In the genomic region with DNA sequence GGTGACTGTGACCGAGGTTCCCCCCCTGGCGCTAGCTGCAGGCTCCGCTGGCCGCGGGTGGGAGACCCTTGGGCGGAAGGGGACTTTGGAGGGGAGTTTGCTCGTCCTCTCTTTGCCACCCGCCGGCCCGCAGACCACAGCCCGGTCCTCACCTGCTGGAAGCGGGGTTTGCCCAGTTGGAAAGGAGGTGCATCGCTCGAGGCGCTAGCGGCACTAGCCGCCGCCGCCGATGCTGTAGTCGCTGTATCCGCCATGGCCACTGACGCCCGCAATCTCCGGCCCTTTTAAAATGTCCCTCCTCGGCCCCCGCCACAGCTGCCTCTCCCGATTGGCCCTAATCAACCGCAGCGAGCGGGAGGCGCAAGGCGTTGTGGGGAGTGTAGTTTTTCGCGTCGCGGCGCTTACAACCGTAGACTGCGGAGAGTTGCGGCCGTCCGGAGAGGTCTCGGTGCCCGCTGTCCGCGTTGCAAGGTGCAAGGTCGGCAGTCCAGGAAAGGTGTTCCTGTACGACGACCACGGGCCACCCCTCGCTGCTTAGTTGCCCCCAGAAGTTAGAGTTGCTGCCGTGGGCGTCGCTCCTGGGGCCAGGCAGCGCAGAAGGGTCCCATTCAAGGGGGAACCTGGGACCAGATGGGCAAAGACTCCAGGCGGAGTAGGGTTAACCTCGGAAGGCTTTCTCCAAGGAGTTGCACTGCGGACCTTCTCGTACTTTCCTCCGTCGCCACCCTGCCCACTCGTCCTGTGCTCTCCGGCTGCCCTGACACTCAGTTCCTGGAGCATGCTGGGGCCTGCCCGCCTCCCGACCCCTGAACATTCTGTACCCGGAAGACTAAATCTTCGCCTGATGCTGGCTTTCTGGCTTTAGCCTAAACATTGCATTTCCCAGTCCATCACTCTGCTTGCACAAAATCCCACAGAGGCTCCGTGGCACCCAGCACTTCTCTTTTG, we compare ENCODE assay signal across 1 cellular context.
TF ChIP-seq lines count a peak whose summit lies in the region.

SFXN5 (minus strand) TSS at position 261 of the 948 bp plus-strand sequence; CDS start at position 254, 7 bp downstream.

TF ChIP-seq in K562, 482 proteins besides CTCF, POLR2A, EP300 and RAD21 (continued from another document and continues in another):
- TF ChIP-seq, protein P1, sequence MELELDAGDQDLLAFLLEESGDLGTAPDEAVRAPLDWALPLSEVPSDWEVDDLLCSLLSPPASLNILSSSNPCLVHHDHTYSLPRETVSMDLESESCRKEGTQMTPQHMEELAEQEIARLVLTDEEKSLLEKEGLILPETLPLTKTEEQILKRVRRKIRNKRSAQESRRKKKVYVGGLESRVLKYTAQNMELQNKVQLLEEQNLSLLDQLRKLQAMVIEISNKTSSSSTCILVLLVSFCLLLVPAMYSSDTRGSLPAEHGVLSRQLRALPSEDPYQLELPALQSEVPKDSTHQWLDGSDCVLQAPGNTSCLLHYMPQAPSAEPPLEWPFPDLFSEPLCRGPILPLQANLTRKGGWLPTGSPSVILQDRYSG (tag; conservative IDR thresholded peaks at IDR 0.05; ENCODE audit: low read depth), result no peak
- TF ChIP-seq, protein P2, sequence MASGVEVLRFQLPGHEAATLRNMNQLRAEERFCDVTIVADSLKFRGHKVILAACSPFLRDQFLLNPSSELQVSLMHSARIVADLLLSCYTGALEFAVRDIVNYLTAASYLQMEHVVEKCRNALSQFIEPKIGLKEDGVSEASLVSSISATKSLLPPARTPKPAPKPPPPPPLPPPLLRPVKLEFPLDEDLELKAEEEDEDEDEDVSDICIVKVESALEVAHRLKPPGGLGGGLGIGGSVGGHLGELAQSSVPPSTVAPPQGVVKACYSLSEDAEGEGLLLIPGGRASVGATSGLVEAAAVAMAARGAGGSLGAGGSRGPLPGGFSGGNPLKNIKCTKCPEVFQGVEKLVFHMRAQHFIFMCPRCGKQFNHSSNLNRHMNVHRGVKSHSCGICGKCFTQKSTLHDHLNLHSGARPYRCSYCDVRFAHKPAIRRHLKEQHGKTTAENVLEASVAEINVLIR (CRISPR knock-in tag; IDR thresholded peaks at IDR 0.05), result 0 out of 2 replicates have a peak, but pooled peaks have one; percentile 3
- no peak for TF ChIP-seq PHF21A (IDR thresholded peaks at IDR 0.05; ENCODE audit: borderline replicate concordance, low read depth)
- TF ChIP-seq PRDM10 (IDR thresholded peaks at IDR 0.05; ENCODE audit: partially characterized antibody), result peak; percentile 69
- no peak for TF ChIP-seq ATF2 (CRISPR knock-in tag; IDR thresholded peaks at IDR 0.05)
- TF ChIP-seq SPI1 (IDR thresholded peaks at IDR 0.05; ENCODE audit: borderline replicate concordance, low read depth, low read length), result 0 out of 2 replicates have a peak, but pooled peaks have one; percentile 16
- TF ChIP-seq POLR2AphosphoS5 (IDR thresholded peaks at IDR 0.05; ENCODE audit: control insufficient read depth, insufficient read depth, low read depth, low read length), result peak; percentile 66; the same call in 1 of the 2 replicates
- no peak for TF ChIP-seq KDM1A (IDR thresholded peaks at IDR 0.05)
- TF ChIP-seq ELF1 (tag; IDR thresholded peaks at IDR 0.05), result peak; percentile 52; the same call in 1 of the 2 replicates
- peak; percentile 89 for TF ChIP-seq PHF8 (IDR thresholded peaks at IDR 0.05; ENCODE audit: borderline replicate concordance, low read length)
- TF ChIP-seq, protein P3, sequence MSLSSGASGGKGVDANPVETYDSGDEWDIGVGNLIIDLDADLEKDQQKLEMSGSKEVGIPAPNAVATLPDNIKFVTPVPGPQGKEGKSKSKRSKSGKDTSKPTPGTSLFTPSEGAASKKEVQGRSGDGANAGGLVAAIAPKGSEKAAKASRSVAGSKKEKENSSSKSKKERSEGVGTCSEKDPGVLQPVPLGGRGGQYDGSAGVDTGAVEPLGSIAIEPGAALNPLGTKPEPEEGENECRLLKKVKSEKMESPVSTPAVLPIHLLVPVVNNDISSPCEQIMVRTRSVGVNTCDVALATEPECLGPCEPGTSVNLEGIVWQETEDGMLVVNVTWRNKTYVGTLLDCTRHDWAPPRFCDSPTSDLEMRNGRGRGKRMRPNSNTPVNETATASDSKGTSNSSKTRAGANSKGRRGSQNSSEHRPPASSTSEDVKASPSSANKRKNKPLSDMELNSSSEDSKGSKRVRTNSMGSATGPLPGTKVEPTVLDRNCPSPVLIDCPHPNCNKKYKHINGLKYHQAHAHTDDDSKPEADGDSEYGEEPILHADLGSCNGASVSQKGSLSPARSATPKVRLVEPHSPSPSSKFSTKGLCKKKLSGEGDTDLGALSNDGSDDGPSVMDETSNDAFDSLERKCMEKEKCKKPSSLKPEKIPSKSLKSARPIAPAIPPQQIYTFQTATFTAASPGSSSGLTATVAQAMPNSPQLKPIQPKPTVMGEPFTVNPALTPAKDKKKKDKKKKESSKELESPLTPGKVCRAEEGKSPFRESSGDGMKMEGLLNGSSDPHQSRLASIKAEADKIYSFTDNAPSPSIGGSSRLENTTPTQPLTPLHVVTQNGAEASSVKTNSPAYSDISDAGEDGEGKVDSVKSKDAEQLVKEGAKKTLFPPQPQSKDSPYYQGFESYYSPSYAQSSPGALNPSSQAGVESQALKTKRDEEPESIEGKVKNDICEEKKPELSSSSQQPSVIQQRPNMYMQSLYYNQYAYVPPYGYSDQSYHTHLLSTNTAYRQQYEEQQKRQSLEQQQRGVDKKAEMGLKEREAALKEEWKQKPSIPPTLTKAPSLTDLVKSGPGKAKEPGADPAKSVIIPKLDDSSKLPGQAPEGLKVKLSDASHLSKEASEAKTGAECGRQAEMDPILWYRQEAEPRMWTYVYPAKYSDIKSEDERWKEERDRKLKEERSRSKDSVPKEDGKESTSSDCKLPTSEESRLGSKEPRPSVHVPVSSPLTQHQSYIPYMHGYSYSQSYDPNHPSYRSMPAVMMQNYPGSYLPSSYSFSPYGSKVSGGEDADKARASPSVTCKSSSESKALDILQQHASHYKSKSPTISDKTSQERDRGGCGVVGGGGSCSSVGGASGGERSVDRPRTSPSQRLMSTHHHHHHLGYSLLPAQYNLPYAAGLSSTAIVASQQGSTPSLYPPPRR (CRISPR knock-in tag; IDR thresholded peaks at IDR 0.05; ENCODE audit: borderline replicate concordance), result no peak
- TF ChIP-seq SP2 (IDR thresholded peaks at IDR 0.05; ENCODE audit: extremely low read depth, low read depth, low read length, poor library complexity, severe bottlenecking), result no peak
- no peak for TF ChIP-seq RBM22 (IDR thresholded peaks at IDR 0.05; ENCODE audit: low read depth, low read length, poor library complexity, severe bottlenecking)
- TF ChIP-seq, protein P4, sequence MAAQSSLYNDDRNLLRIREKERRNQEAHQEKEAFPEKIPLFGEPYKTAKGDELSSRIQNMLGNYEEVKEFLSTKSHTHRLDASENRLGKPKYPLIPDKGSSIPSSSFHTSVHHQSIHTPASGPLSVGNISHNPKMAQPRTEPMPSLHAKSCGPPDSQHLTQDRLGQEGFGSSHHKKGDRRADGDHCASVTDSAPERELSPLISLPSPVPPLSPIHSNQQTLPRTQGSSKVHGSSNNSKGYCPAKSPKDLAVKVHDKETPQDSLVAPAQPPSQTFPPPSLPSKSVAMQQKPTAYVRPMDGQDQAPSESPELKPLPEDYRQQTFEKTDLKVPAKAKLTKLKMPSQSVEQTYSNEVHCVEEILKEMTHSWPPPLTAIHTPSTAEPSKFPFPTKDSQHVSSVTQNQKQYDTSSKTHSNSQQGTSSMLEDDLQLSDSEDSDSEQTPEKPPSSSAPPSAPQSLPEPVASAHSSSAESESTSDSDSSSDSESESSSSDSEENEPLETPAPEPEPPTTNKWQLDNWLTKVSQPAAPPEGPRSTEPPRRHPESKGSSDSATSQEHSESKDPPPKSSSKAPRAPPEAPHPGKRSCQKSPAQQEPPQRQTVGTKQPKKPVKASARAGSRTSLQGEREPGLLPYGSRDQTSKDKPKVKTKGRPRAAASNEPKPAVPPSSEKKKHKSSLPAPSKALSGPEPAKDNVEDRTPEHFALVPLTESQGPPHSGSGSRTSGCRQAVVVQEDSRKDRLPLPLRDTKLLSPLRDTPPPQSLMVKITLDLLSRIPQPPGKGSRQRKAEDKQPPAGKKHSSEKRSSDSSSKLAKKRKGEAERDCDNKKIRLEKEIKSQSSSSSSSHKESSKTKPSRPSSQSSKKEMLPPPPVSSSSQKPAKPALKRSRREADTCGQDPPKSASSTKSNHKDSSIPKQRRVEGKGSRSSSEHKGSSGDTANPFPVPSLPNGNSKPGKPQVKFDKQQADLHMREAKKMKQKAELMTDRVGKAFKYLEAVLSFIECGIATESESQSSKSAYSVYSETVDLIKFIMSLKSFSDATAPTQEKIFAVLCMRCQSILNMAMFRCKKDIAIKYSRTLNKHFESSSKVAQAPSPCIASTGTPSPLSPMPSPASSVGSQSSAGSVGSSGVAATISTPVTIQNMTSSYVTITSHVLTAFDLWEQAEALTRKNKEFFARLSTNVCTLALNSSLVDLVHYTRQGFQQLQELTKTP (IDR thresholded peaks at IDR 0.05; ENCODE audit: low read depth in 1 of 2, partially characterized antibody in 2 of 2), result peak in 1 of 2 experiments; percentile 89
- TF ChIP-seq, protein P5, sequence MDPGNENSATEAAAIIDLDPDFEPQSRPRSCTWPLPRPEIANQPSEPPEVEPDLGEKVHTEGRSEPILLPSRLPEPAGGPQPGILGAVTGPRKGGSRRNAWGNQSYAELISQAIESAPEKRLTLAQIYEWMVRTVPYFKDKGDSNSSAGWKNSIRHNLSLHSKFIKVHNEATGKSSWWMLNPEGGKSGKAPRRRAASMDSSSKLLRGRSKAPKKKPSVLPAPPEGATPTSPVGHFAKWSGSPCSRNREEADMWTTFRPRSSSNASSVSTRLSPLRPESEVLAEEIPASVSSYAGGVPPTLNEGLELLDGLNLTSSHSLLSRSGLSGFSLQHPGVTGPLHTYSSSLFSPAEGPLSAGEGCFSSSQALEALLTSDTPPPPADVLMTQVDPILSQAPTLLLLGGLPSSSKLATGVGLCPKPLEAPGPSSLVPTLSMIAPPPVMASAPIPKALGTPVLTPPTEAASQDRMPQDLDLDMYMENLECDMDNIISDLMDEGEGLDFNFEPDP (CRISPR knock-in tag; IDR thresholded peaks at IDR 0.05), result no peak
- TF ChIP-seq MTA2 (IDR thresholded peaks at IDR 0.05; ENCODE audit: low read depth), result no peak
- TF ChIP-seq ZNF41 (CRISPR knock-in tag; conservative IDR thresholded peaks at IDR 0.05), result no peak
- no peak for TF ChIP-seq ZFP30 (CRISPR knock-in tag; IDR thresholded peaks at IDR 0.05; ENCODE audit: borderline replicate concordance)
- TF ChIP-seq ZNF717 (CRISPR knock-in tag; IDR thresholded peaks at IDR 0.05), result no peak
- TF ChIP-seq USF2 (CRISPR knock-in tag; IDR thresholded peaks at IDR 0.05), result no peak
- peak; percentile 76; the same call in 1 of the 2 replicates for TF ChIP-seq EP400 (IDR thresholded peaks at IDR 0.05)
- peak in 1 of 2 experiments; percentile 10 for TF ChIP-seq E2F6 (IDR thresholded peaks at IDR 0.05; ENCODE audit: borderline replicate concordance in 1 of 2, extremely low read depth in 1 of 2, insufficient read depth in 1 of 2, insufficient read length in 1 of 2, low read depth in 1 of 2, low read length in 1 of 2, poor library complexity in 1 of 2, severe bottlenecking in 1 of 2)
- TF ChIP-seq JUNB (CRISPR knock-in tag; conservative IDR thresholded peaks at IDR 0.05), result no peak
- no peak for TF ChIP-seq KAT8 (IDR thresholded peaks at IDR 0.05; ENCODE audit: low read depth)
- no peak; a peak in 1 of 4 replicates for TF ChIP-seq KDM4B (IDR thresholded peaks at IDR 0.05; ENCODE audit: borderline replicate concordance in 2 of 2, low read depth in 1 of 2)
- TF ChIP-seq STAT5A (IDR thresholded peaks at IDR 0.05; ENCODE audit: borderline replicate concordance, low read length), result peak; percentile 23; the same call in 1 of the 2 replicates
- TF ChIP-seq ZNF644 (tag; IDR thresholded peaks at IDR 0.05; ENCODE audit: low read depth), result no peak
